1 cellular context compared by ENCODE assay signal in the genomic region with DNA sequence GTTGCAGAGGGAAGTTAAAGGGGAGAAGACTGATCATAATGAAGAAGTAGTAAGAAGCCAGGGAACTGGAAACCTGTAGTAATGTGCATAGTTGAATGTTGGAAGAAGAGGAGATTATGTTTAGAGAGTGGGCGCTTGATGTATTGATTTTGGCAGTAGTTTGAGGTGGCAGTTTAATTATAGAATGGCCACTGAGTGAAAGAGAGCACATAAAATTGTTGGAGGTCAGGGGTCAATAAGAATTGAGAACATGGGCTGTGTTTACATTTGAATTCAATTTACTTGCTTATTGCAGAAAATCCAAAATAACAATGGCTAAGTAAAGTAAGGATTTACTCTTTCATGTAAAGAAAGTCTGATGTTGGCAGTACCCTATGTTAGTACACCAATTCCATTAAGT.
TF ChIP-seq lines count a peak whose summit lies in the region.

No MANE protein-coding gene starts in this region.

TF ChIP-seq in HEK293, 187 proteins besides CTCF, POLR2A, EP300 and RAD21 (continued from another document):
- TF ChIP-seq, protein P1, sequence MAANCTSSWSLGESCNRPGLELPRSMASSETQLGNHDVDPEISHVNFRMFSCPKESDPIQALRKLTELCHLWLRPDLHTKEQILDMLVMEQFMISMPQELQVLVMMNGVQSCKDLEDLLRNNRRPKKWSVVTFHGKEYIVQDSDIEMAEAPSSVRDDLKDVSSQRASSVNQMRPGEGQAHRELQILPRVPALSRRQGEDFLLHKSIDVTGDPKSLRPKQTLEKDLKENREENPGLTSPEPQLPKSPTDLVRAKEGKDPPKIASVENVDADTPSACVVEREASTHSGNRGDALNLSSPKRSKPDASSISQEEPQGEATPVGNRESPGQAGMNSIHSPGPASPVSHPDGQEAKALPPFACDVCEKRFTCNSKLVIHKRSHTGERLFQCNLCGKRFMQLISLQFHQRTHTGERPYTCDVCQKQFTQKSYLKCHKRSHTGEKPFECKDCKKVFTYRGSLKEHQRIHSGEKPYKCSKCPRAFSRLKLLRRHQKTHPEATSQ (tag by site-specific recombination; IDR thresholded peaks at IDR 0.05), result no peak
- TF ChIP-seq, protein P2, sequence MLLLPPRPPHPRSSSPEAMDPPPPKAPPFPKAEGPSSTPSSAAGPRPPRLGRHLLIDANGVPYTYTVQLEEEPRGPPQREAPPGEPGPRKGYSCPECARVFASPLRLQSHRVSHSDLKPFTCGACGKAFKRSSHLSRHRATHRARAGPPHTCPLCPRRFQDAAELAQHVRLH (tag by site-specific recombination; IDR thresholded peaks at IDR 0.05), result 0 out of 2 replicates have a peak, but pooled peaks have one; percentile 33
- TF ChIP-seq ZFP41 (tag by site-specific recombination; IDR thresholded peaks at IDR 0.05; ENCODE audit: borderline replicate concordance), result no peak
- 0 out of 2 replicates have a peak, but pooled peaks have one; percentile 19 for TF ChIP-seq EGR2 (tag by site-specific recombination; IDR thresholded peaks at IDR 0.05; ENCODE audit: low read depth)
- TF ChIP-seq WT1 (tag by site-specific recombination; IDR thresholded peaks at IDR 0.05), result no peak
- no peak for TF ChIP-seq ZFP69B (tag by site-specific recombination; IDR thresholded peaks at IDR 0.05)
- TF ChIP-seq ZNF670 (tag by site-specific recombination; IDR thresholded peaks at IDR 0.05; ENCODE audit: low read depth), result no peak
- TF ChIP-seq PRDM1 (tag by site-specific recombination; IDR thresholded peaks at IDR 0.05), result no peak
- TF ChIP-seq ZNF324 (tag by site-specific recombination; IDR thresholded peaks at IDR 0.05), result no peak
- peak; percentile 67 for TF ChIP-seq OSR2 (tag by site-specific recombination; IDR thresholded peaks at IDR 0.05)
- no peak for TF ChIP-seq ZNF350 (tag by site-specific recombination; IDR thresholded peaks at IDR 0.05)
- TF ChIP-seq, protein P3, sequence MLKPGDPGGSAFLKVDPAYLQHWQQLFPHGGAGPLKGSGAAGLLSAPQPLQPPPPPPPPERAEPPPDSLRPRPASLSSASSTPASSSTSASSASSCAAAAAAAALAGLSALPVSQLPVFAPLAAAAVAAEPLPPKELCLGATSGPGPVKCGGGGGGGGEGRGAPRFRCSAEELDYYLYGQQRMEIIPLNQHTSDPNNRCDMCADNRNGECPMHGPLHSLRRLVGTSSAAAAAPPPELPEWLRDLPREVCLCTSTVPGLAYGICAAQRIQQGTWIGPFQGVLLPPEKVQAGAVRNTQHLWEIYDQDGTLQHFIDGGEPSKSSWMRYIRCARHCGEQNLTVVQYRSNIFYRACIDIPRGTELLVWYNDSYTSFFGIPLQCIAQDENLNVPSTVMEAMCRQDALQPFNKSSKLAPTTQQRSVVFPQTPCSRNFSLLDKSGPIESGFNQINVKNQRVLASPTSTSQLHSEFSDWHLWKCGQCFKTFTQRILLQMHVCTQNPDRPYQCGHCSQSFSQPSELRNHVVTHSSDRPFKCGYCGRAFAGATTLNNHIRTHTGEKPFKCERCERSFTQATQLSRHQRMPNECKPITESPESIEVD (tag by site-specific recombination; IDR thresholded peaks at IDR 0.05), result peak; percentile 75
- TF ChIP-seq REPIN1 (tag by site-specific recombination; IDR thresholded peaks at IDR 0.05; ENCODE audit: low read depth), result no peak
- no peak for TF ChIP-seq ZNF560 (tag by site-specific recombination; IDR thresholded peaks at IDR 0.05; ENCODE audit: borderline replicate concordance)
- TF ChIP-seq, protein P4, sequence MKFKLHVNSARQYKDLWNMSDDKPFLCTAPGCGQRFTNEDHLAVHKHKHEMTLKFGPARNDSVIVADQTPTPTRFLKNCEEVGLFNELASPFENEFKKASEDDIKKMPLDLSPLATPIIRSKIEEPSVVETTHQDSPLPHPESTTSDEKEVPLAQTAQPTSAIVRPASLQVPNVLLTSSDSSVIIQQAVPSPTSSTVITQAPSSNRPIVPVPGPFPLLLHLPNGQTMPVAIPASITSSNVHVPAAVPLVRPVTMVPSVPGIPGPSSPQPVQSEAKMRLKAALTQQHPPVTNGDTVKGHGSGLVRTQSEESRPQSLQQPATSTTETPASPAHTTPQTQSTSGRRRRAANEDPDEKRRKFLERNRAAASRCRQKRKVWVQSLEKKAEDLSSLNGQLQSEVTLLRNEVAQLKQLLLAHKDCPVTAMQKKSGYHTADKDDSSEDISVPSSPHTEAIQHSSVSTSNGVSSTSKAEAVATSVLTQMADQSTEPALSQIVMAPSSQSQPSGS (tag by site-specific recombination; IDR thresholded peaks at IDR 0.05; ENCODE audit: low read depth), result no peak
- TF ChIP-seq GLIS1 (tag by site-specific recombination; IDR thresholded peaks at IDR 0.05), result no peak
- TF ChIP-seq, protein P5, sequence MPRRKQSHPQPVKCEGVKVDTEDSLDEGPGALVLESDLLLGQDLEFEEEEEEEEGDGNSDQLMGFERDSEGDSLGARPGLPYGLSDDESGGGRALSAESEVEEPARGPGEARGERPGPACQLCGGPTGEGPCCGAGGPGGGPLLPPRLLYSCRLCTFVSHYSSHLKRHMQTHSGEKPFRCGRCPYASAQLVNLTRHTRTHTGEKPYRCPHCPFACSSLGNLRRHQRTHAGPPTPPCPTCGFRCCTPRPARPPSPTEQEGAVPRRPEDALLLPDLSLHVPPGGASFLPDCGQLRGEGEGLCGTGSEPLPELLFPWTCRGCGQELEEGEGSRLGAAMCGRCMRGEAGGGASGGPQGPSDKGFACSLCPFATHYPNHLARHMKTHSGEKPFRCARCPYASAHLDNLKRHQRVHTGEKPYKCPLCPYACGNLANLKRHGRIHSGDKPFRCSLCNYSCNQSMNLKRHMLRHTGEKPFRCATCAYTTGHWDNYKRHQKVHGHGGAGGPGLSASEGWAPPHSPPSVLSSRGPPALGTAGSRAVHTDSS (tag by site-specific recombination; IDR thresholded peaks at IDR 0.05), result no peak
- no peak for TF ChIP-seq ZNF596 (tag by site-specific recombination; IDR thresholded peaks at IDR 0.05)
- TF ChIP-seq SALL2 (tag by site-specific recombination; IDR thresholded peaks at IDR 0.05; ENCODE audit: borderline replicate concordance), result no peak
- no peak for TF ChIP-seq ZSCAN30 (tag by site-specific recombination; IDR thresholded peaks at IDR 0.05)
- TF ChIP-seq ZNF175 (tag by site-specific recombination; IDR thresholded peaks at IDR 0.05), result no peak
- TF ChIP-seq ZNF423 (tag by site-specific recombination; IDR thresholded peaks at IDR 0.05), result no peak
- no peak for TF ChIP-seq ZNF473 (tag by site-specific recombination; IDR thresholded peaks at IDR 0.05)
- TF ChIP-seq ZNF843 (tag by site-specific recombination; IDR thresholded peaks at IDR 0.05), result peak; percentile 71
- no peak for TF ChIP-seq ZNF146 (tag by site-specific recombination; IDR thresholded peaks at IDR 0.05)
- TF ChIP-seq ZNF544 (tag by site-specific recombination; IDR thresholded peaks at IDR 0.05), result no peak
- TF ChIP-seq ZNF133 (tag by site-specific recombination; IDR thresholded peaks at IDR 0.05), result no peak
- TF ChIP-seq ZBTB8A (tag by site-specific recombination; IDR thresholded peaks at IDR 0.05), result 0 out of 2 replicates have a peak, but pooled peaks have one; percentile 15
- TF ChIP-seq ZNF768 (tag by site-specific recombination; IDR thresholded peaks at IDR 0.05), result no peak
- TF ChIP-seq GLI2 (tag by site-specific recombination; IDR thresholded peaks at IDR 0.05; ENCODE audit: borderline replicate concordance, low read depth), result no peak
- no peak for TF ChIP-seq HOXA7 (CRISPR knock-in tag; IDR thresholded peaks at IDR 0.05; ENCODE audit: borderline replicate concordance)
- TF ChIP-seq ZNF777 (tag by site-specific recombination; IDR thresholded peaks at IDR 0.05; ENCODE audit: borderline replicate concordance), result no peak
- TF ChIP-seq GFI1B (tag by site-specific recombination; IDR thresholded peaks at IDR 0.05), result no peak
- no peak for TF ChIP-seq ZNF600 (tag by site-specific recombination; IDR thresholded peaks at IDR 0.05)
- TF ChIP-seq ZNF549 (tag by site-specific recombination; IDR thresholded peaks at IDR 0.05), result no peak
- no peak for TF ChIP-seq ZNF354C (tag by site-specific recombination; IDR thresholded peaks at IDR 0.05; ENCODE audit: borderline replicate concordance, low read depth)
- TF ChIP-seq ZNF221 (tag by site-specific recombination; IDR thresholded peaks at IDR 0.05; ENCODE audit: borderline replicate concordance), result no peak
- TF ChIP-seq ZNF626 (tag by site-specific recombination; IDR thresholded peaks at IDR 0.05), result no peak
- no peak for TF ChIP-seq GLI4 (tag by site-specific recombination; IDR thresholded peaks at IDR 0.05)
- TF ChIP-seq, protein P6, sequence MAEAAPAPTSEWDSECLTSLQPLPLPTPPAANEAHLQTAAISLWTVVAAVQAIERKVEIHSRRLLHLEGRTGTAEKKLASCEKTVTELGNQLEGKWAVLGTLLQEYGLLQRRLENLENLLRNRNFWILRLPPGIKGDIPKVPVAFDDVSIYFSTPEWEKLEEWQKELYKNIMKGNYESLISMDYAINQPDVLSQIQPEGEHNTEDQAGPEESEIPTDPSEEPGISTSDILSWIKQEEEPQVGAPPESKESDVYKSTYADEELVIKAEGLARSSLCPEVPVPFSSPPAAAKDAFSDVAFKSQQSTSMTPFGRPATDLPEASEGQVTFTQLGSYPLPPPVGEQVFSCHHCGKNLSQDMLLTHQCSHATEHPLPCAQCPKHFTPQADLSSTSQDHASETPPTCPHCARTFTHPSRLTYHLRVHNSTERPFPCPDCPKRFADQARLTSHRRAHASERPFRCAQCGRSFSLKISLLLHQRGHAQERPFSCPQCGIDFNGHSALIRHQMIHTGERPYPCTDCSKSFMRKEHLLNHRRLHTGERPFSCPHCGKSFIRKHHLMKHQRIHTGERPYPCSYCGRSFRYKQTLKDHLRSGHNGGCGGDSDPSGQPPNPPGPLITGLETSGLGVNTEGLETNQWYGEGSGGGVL (tag by site-specific recombination; IDR thresholded peaks at IDR 0.05), result no peak
- no peak for TF ChIP-seq ZNF391 (tag by site-specific recombination; IDR thresholded peaks at IDR 0.05; ENCODE audit: borderline replicate concordance, low read depth)
- peak; percentile 76 for TF ChIP-seq ZFHX2 (tag by site-specific recombination; conservative IDR thresholded peaks at IDR 0.05)
- no peak for TF ChIP-seq ZNF558 (tag by site-specific recombination; IDR thresholded peaks at IDR 0.05)
- TF ChIP-seq, protein P7, sequence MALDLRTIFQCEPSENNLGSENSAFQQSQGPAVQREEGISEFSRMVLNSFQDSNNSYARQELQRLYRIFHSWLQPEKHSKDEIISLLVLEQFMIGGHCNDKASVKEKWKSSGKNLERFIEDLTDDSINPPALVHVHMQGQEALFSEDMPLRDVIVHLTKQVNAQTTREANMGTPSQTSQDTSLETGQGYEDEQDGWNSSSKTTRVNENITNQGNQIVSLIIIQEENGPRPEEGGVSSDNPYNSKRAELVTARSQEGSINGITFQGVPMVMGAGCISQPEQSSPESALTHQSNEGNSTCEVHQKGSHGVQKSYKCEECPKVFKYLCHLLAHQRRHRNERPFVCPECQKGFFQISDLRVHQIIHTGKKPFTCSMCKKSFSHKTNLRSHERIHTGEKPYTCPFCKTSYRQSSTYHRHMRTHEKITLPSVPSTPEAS (tag by site-specific recombination; IDR thresholded peaks at IDR 0.05), result no peak
- TF ChIP-seq YY1 (tag by site-specific recombination; IDR thresholded peaks at IDR 0.05), result no peak
- no peak for TF ChIP-seq ZNF416 (tag by site-specific recombination; IDR thresholded peaks at IDR 0.05)
- TF ChIP-seq ZNF433 (tag by site-specific recombination; IDR thresholded peaks at IDR 0.05; ENCODE audit: low read depth), result no peak
- no peak for TF ChIP-seq ZNF292 (tag by site-specific recombination; IDR thresholded peaks at IDR 0.05; ENCODE audit: borderline replicate concordance, low read depth)
- peak; percentile 44; the same call in 1 of the 2 replicates for TF ChIP-seq FEZF1 (tag by site-specific recombination; IDR thresholded peaks at IDR 0.05)
